Comparison of ENCODE assay signal across 26 cellular contexts in genomic region chr20:2698912-2699311, GRCh38. TPM values are rescaled to one million over a fixed set of nuclear protein-coding genes. Genes with fewer than 3 reads are reported as not detected.
A peak's percentile ranks its signal among the peaks of the same experiment; 100 is the strongest.
DNase-seq lines count a peak whose midpoint lies in the region; ATAC-seq and TF ChIP-seq lines count a peak whose summit lies in the region.
"Had no signal": no experiment of that assay in that cellular context is flagged by ENCODE, and none has a peak within 500 bp of the region (broad histone marks: within the 10 kb centered on the region; RNA-seq: fewer than 3 reads in every experiment).

No MANE protein-coding gene starts in this region.

- 87 to 89% methylated on average over 4 of the region's 4 CpGs for WGBS in lung, 2 donors
- WGBS in stomach, 5 donors = 78 to 93% (median 85%) methylated on average over 3 to 4 of the region's 4 CpGs

- H3K27ac ChIP-seq in lung (ENCODE audit: low read depth in 1 of 2, low read length in 1 of 2) (no peak overlapping the region), stomach (no peak overlapping the region)
- H3K27ac ChIP-seq: adrenal gland, brain microvascular endothelial cell, upper lobe of left lung had no signal

- H3K36me3 ChIP-seq in lung (ENCODE audit: control insufficient read depth in 2 of 2, insufficient read depth in 2 of 2, low read length in 2 of 2) (no peaks in the 10 kb centered on the region), stomach (no peaks in the 10 kb centered on the region)
- H3K36me3 ChIP-seq: adrenal gland, BE2C, brain microvascular endothelial cell, upper lobe of left lung had no signal

- no peak for TF ChIP-seq CTCF in lung (IDR thresholded peaks at IDR 0.05; ENCODE audit: control extremely low read depth, extremely low read depth)
- TF ChIP-seq CTCF in stomach (IDR thresholded peaks at IDR 0.05) = no peak

- no peak for TF ChIP-seq POLR2A in stomach (IDR thresholded peaks at IDR 0.05)

- no peak for TF ChIP-seq EP300 in stomach (IDR thresholded peaks at IDR 0.05)

- H3K27me3 ChIP-seq in lung (ENCODE audit: control insufficient read depth, insufficient read depth) = no peaks in the 10 kb centered on the region
- peaks cover 0 to 41% (median 4%) of the 10 kb centered on the region in 3 donors for H3K27me3 ChIP-seq in stomach
- H3K27me3 ChIP-seq: adrenal gland had no signal

- ATAC-seq in lung (ENCODE audit: insufficient read depth, low FRiP score) (no peak), HG03108 (IDR thresholded peaks at IDR 0.05; ENCODE audit: unreplicated experiment) (no peak)
- ATAC-seq: HCT116, SK-N-SH treated with all-trans-retinoic acid at 6 μM for 48 hours had no signal

- no peak overlapping the region for H3K4me3 ChIP-seq in lung
- no peak overlapping the region for H3K4me3 ChIP-seq in stomach
- H3K4me3 ChIP-seq: adrenal gland, upper lobe of left lung had no signal

- peak; percentile 17 for DNase-seq in activated CD8-positive, alpha-beta memory T cell treated with anti-CD3 and anti-CD28 coated beads for 24 hours
- DNase-seq in activated CD8-positive, alpha-beta memory T cell treated with anti-CD3 and anti-CD28 coated beads, Interleukin-2, amount 50 U/mL, for 4 hours = no peak
- peak; percentile 42 for DNase-seq in activated CD8-positive, alpha-beta memory T cell treated with anti-CD3 and anti-CD28 coated beads, Interleukin-2, amount 50 U/mL, for 48 hours
- peak; percentile 27 for DNase-seq in lung (ENCODE audit: low spot score)
- DNase-seq in stomach = peak; percentile 14
- DNase-seq in NAMALWA (ENCODE audit: low spot score) = no peak
- DNase-seq in hepatic stellate cell (ENCODE audit: low spot score) = no peak
- DNase-seq: ACHN; activated CD4-positive, alpha-beta T cell treated with anti-CD3 and anti-CD28 coated beads for 1 hour; activated naive CD4-positive, alpha-beta T cell treated with anti-CD3 and anti-CD28 coated beads for 36 hours; BE2C; brain microvascular endothelial cell; DND-41; effector CD8-positive, alpha-beta T cell; erythroblast; KBM-7; NCI-H1105 treated with DMSO at 0.1 percent for 48 hours; NCI-H2081 treated with DMSO at 0.1 percent for 48 hours; NCI-H82; small intestine had no signal

- intact Hi-C loops in stomach (cut with DNase I; ENCODE audit: low total_unique reads) = no loop called here

- H3K4me1 ChIP-seq in lung (ENCODE audit: control insufficient read depth in 2 of 2, insufficient read depth in 2 of 2, low read length in 2 of 2) (no peaks in the 10 kb centered on the region), stomach (peaks cover 3 to 10% (median 4%) of the 10 kb centered on the region in 4 donors)
- H3K4me1 ChIP-seq: adrenal gland, BE2C had no signal

- peaks cover 0 to 2% of the 10 kb centered on the region in 2 donors for H3K9me3 ChIP-seq in lung (ENCODE audit: control insufficient read depth in 2 of 2, insufficient read depth in 1 of 2, low read length in 1 of 2)
- no peaks in the 10 kb centered on the region for H3K9me3 ChIP-seq in stomach
- H3K9me3 ChIP-seq: adrenal gland, BE2C, upper lobe of left lung had no signal

RNA-seq across cellular contexts. Expression of gene EBF4, which starts 6.3 kb away (rescaled TPM):
- total RNA-seq in lung (10 to 100 TPM in 1 of 2 donors, 1 to 10 TPM in 1; 8.2 to 15.8 TPM), stomach (10 to 100 TPM in 2 of 5 donors, 1 to 10 TPM in 3; 7.0 to 69.2 (median 8.5) TPM)
- polyA plus RNA-seq in lung (1 to 10 TPM; 5.8 to 6.5 TPM), stomach (10 to 100 TPM; 10.2 to 16.8 (median 15.0) TPM)
- total RNA-seq: MCF 10A had no signal

RNA-seq across cellular contexts. Expression of gene IDH3B, which starts 34.9 kb away (rescaled TPM):
- total RNA-seq in lung = 10 to 100 TPM; 67.9 to 72.4 TPM
- polyA plus RNA-seq in lung = 10 to 100 TPM; 65.3 to 83.1 TPM
- 100 to 1,000 TPM in 2 of 5 donors, 10 to 100 TPM in 2, 1 to 10 TPM in 1; 1.8 to 134 (median 79.9) TPM for total RNA-seq in stomach
- polyA plus RNA-seq in stomach = 10 to 100 TPM; 65.2 to 84.6 (median 82.2) TPM

RNA-seq across cellular contexts. Expression of gene NOP56, which starts 46.5 kb away (rescaled TPM):
- total RNA-seq in lung (100 to 1,000 TPM in 1 of 2 donors, 10 to 100 TPM in 1; 73.3 to 138 TPM), stomach (100 to 1,000 TPM in 3 of 5 donors, 10 to 100 TPM in 2; 42.4 to 153 (median 103) TPM)
- polyA plus RNA-seq in lung (100 to 1,000 TPM; 109 to 114 TPM), stomach (100 to 1,000 TPM in 1 of 3 donors, 10 to 100 TPM in 2; 84.1 to 157 (median 87.8) TPM)

Comparison
In these comparisons a context has a peak if more than half of its experiments do, and no peak if none do; other contexts are left out.
1. DNase-seq: peak in activated CD8-positive, alpha-beta memory T cell treated with anti-CD3 and anti-CD28 coated beads for 24 hours (single experiment), activated CD8-positive, alpha-beta memory T cell treated with anti-CD3 and anti-CD28 coated beads, Interleukin-2, amount 50 U/mL, for 48 hours (single experiment), lung (single experiment) and stomach (single experiment); none in activated CD8-positive, alpha-beta memory T cell treated with anti-CD3 and anti-CD28 coated beads, Interleukin-2, amount 50 U/mL, for 4 hours (single experiment), NAMALWA (single experiment) and hepatic stellate cell (single experiment).